In the genomic region with DNA sequence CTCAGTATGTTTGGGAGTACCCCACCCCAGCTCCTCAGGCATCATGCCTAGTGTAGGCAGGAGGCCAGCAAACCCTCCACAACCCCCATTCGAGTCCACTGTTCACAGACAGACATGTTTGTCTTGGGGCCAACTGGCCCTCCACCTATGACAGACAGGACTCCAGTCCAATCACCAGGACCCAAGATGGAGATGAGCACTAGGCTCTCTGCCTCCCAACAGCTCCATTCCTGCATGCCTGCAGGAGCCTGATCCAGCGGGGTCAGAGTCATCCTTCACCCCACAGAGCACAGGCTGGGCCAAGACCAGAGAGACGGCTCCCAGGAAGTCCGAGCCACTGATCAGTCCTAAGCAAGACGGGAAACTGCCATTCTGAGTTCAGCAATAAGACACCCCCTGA, we compare ENCODE assay signal across 13 cellular contexts. TPM values are rescaled to one million over a fixed set of nuclear protein-coding genes. Genes with fewer than 3 reads are reported as not detected.
DNase-seq lines count a peak whose midpoint lies in the region; ATAC-seq, FAIRE-seq and TF ChIP-seq lines count a peak whose summit lies in the region.
"Had no signal": no experiment of that assay in that cellular context is flagged by ENCODE, and none has a peak within 500 bp of the region (broad histone marks: within the 10 kb centered on the region; RNA-seq: fewer than 3 reads in every experiment).

No MANE protein-coding gene starts in this region.

- no peak for TF ChIP-seq EP300 in gastroesophageal sphincter (IDR thresholded peaks at IDR 0.05)

- no peaks in the 10 kb centered on the region for H3K9me3 ChIP-seq in gastroesophageal sphincter
- H3K9me3 ChIP-seq: adrenal gland had no signal

- DNase-seq in Daoy (ENCODE audit: low read depth): peak; percentile 35
- no peak for DNase-seq in GM10266 (ENCODE audit: extremely low spot score)
- DNase-seq in GM12892 (ENCODE audit: insufficient read length): no peak
- DNase-seq in posterior vena cava (ENCODE audit: low spot score): no peak
- no peak for DNase-seq in dermis blood vessel endothelial cell
- DNase-seq: activated CD4-positive, alpha-beta memory T cell treated with anti-CD3 and anti-CD28 coated beads, Interleukin-2, amount 10 ng/mL, durations not matched to agents 7 days and 5 days; adrenal gland; CD4-positive, alpha-beta memory T cell; NCI-H524; stimulated activated naive CD4-positive, alpha-beta T cell treated with Interleukin-2 at 50 U/mL for 16 hours had no signal

- H3K36me3 ChIP-seq in gastroesophageal sphincter (peaks cover 0 to 25% of the 10 kb centered on the region in 2 donors), rectal smooth muscle tissue (ENCODE audit: control insufficient read depth, insufficient read depth, low read length) (no peaks in the 10 kb centered on the region)

- no peak overlapping the region for H3K9ac ChIP-seq in rectal smooth muscle tissue (ENCODE audit: low read length)

- peaks cover 40 to 97% (median 62%) of the 10 kb centered on the region in 3 donors for H3K4me1 ChIP-seq in gastroesophageal sphincter
- peaks cover 70% of the 10 kb centered on the region for H3K4me1 ChIP-seq in rectal smooth muscle tissue (ENCODE audit: control insufficient read depth, insufficient read depth, low read length)

- ATAC-seq in SK-N-SH treated with all-trans-retinoic acid at 6 μM for 48 hours: peak; percentile 5; the same call in 1 of the 3 replicates
- peak; percentile 11 for ATAC-seq in gastroesophageal sphincter

- 54% methylated on average over 3 of the region's 5 CpGs; no CpG with 5 or more reads in 1 of the 2 donors for WGBS in gastroesophageal sphincter (ENCODE audit: low coverage in 1 of 2), 2 donors

- H3K4me3 ChIP-seq in gastroesophageal sphincter (no peak overlapping the region), rectal smooth muscle tissue (ENCODE audit: low read length) (no peak overlapping the region)
- H3K4me3 ChIP-seq: adrenal gland had no signal

- H3K27ac ChIP-seq in gastroesophageal sphincter: peak overlapping the region; percentile 89 to 97 (median 96)
- H3K27ac ChIP-seq in rectal smooth muscle tissue (ENCODE audit: low read depth, low read length): peak overlapping the region; percentile 97

- TF ChIP-seq POLR2A in gastroesophageal sphincter (IDR thresholded peaks at IDR 0.05) (no peak), GM12892 (IDR thresholded peaks at IDR 0.05; ENCODE audit: low read depth, low read length) (no peak)

- no peak for FAIRE-seq in GM12892 (lab: Jason Lieb, UNC)

- no peaks in the 10 kb centered on the region for H3K27me3 ChIP-seq in gastroesophageal sphincter
- no peaks in the 10 kb centered on the region for H3K27me3 ChIP-seq in rectal smooth muscle tissue (ENCODE audit: control insufficient read depth, insufficient read depth, low read length)
- H3K27me3 ChIP-seq: adrenal gland had no signal

- intact Hi-C loops in posterior vena cava (cut with DNase I): loop anchor here in 1 of 2 donors (5.0 kb wide), 1 partner anchor 90 kb away; a partner anchor contains a TSS

- TF ChIP-seq CTCF in gastroesophageal sphincter (IDR thresholded peaks at IDR 0.05) (no peak), GM10266 (IDR thresholded peaks at IDR 0.05; ENCODE audit: control insufficient read depth, insufficient read depth, low read depth, missing control alignments) (no peak)

TF ChIP-seq in SK-N-SH treated with all-trans-retinoic acid at 6 μM for 48 hours, 23 proteins besides CTCF, POLR2A, EP300 and RAD21:
- TF ChIP-seq ZFP3 (CRISPR knock-in tag; IDR thresholded peaks at IDR 0.05) (no peak), POU6F1 (CRISPR knock-in tag; IDR thresholded peaks at IDR 0.05; ENCODE audit: borderline replicate concordance, low read depth) (no peak), ZC3H10 (CRISPR knock-in tag; IDR thresholded peaks at IDR 0.05) (no peak), GLIS3 (CRISPR knock-in tag; IDR thresholded peaks at IDR 0.05) (no peak), ISL1 (CRISPR knock-in tag; IDR thresholded peaks at IDR 0.05) (no peak)
- TF ChIP-seq, protein P1, sequence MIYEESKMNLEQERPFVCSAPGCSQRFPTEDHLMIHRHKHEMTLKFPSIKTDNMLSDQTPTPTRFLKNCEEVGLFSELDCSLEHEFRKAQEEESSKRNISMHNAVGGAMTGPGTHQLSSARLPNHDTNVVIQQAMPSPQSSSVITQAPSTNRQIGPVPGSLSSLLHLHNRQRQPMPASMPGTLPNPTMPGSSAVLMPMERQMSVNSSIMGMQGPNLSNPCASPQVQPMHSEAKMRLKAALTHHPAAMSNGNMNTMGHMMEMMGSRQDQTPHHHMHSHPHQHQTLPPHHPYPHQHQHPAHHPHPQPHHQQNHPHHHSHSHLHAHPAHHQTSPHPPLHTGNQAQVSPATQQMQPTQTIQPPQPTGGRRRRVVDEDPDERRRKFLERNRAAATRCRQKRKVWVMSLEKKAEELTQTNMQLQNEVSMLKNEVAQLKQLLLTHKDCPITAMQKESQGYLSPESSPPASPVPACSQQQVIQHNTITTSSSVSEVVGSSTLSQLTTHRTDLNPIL (CRISPR knock-in tag; IDR thresholded peaks at IDR 0.05; ENCODE audit: low read depth): no peak

RNA-seq across cellular contexts. Expression of gene RPL27A, which starts 39.6 kb away (rescaled TPM):
- 741 and 770 TPM in 2 replicates for total RNA-seq in Daoy (2014; rRNA removed; shearing (Covaris generic))
- total RNA-seq in gastroesophageal sphincter: 1,000 to 10,000 TPM in 1 of 4 donors, 100 to 1,000 TPM in 3; 706 to 1,423 (median 903) TPM
- 4,980 TPM for polyA plus RNA-seq in GM12892 (2012; ENCODE audit: missing spikeins)
- total RNA-seq in posterior vena cava: 100 to 1,000 TPM; 610 to 698 TPM
- 438 and 724 TPM in 2 replicates for total RNA-seq in dermis blood vessel endothelial cell

RNA-seq across cellular contexts. Expression of gene TRIM66, which starts 39.7 kb away (rescaled TPM):
- 2.6 and 3.7 TPM in 2 replicates for total RNA-seq in Daoy (2014; rRNA removed; shearing (Covaris generic))
- total RNA-seq in gastroesophageal sphincter (10 to 100 TPM in 1 of 4 donors, 1 to 10 TPM in 3; 1.4 to 12.9 (median 3.1) TPM), posterior vena cava (10 to 100 TPM in 1 of 2 donors, 1 to 10 TPM in 1; 5.9 to 13.4 TPM), dermis blood vessel endothelial cell (5.6 and 7.4 TPM in 2 replicates)
- polyA plus RNA-seq in GM12892 (2012; ENCODE audit: missing spikeins): 9.0 TPM
